In the genomic region with DNA sequence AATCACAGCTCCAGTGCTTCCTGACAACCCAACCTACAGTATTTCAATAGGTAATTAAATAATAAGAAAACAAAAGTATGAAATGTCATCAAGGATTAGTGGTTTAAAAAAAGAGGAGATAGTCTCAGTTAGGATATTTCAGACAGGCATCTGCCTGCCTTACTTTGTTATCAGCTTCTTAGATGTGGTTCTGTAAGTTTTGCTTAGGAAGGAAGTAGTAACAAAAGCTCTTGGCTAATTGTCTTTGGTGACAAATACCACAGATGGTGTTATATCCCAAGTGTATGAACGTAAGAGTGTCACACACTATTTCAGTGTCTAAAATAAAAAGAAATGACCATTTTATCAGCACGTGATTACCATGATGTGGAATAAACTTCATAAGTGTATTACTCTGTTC, we compare ENCODE assay signal across 20 cellular contexts. TPM values are rescaled to one million over a fixed set of nuclear protein-coding genes. Genes with fewer than 3 reads are reported as not detected.
DNase-seq lines count a peak whose midpoint lies in the region; ATAC-seq and TF ChIP-seq lines count a peak whose summit lies in the region.
"Had no signal": no experiment of that assay in that cellular context is flagged by ENCODE, and none has a peak within 500 bp of the region (broad histone marks: within the 10 kb centered on the region; RNA-seq: fewer than 3 reads in every experiment).

No MANE protein-coding gene starts in this region.

- intact Hi-C loops in CD4-positive, alpha-beta T cell (cut with DNase I, micrococcal nuclease) = loop anchor here in 1 of 2 experiments (5.0 kb wide), 1 partner anchor 45 kb away; no protein-coding TSS in a partner anchor
- intact Hi-C loops in activated T-helper 2 cell treated with anti-CD3 and anti-CD28 coated beads, Interferon-gamma antibody, Interleukin-2, Interleukin-4, amounts not matched to agents 10 μg/mL and 5 μg/mL and 100 μg/mL, durations not matched to agents 14 hours and 24 hours and 36 hours (cut with micrococcal nuclease) = no loop called here
- intact Hi-C loops in mammary epithelial cell (cut with micrococcal nuclease) = no loop called here

- dilution Hi-C loops in mammary epithelial cell (cut with HindIII; ENCODE audit: low sequenced_read_pairs) = no loop called here

- TF ChIP-seq POLR2A in NB4 (IDR thresholded peaks at IDR 0.05; ENCODE audit: extremely low read depth, insufficient read length) = no peak

- H3K4me2 ChIP-seq in BLaER1 = peak overlapping the region; percentile 49
- H3K4me2 ChIP-seq in mammary epithelial cell (ENCODE audit: insufficient read depth, low read depth, low read length) = no peak overlapping the region

- no peaks in the 10 kb centered on the region for H3K36me3 Mint-ChIP-seq in CD4-positive, alpha-beta T cell (ENCODE audit: low read depth)
- peaks cover 4% of the 10 kb centered on the region for H3K36me3 Mint-ChIP-seq in activated T-helper 2 cell treated with anti-CD3 and anti-CD28 coated beads, Interferon-gamma antibody, Interleukin-2, Interleukin-4, amounts not matched to agents 10 μg/mL and 5 μg/mL and 100 μg/mL, durations not matched to agents 14 hours and 24 hours and 36 hours (ENCODE audit: low read depth)

- no peak for DNase-seq in CD4-positive, alpha-beta T cell
- DNase-seq in NB4 (ENCODE audit: low read depth) = peak; percentile 11
- DNase-seq in activated T-helper 2 cell treated with anti-CD3 and anti-CD28 coated beads, Interferon-gamma antibody, Interleukin-2, Interleukin-4, amounts not matched to agents 10 μg/mL and 5 μg/mL and 100 μg/mL, durations not matched to agents 14 hours and 24 hours and 36 hours (ENCODE audit: low spot score) = no peak
- DNase-seq in mammary epithelial cell = no peak
- DNase-seq in SIG-M5 treated with dmso at 0.1 percent for 504 hours (lab: John Stamatoyannopoulos, UW; ENCODE audit: unreplicated experiment) = no peak
- DNase-seq in GM13977 (ENCODE audit: low spot score) = no peak
- DNase-seq: activated CD4-positive, CD25-positive, alpha-beta regulatory T cell; activated gamma-delta T cell treated with Interleukin-2 at 50 U/mL for 16 hours; effector CD8-positive, alpha-beta T cell; IMR-90; kidney; lower lobe of right lung; NCI-H187; occipital lobe; PC-3; stimulated activated CD4-positive, alpha-beta T cell treated with anti-CD3 and anti-CD28 coated beads, Interleukin-4, amount 100 ng/mL, for 4 hours had no signal

- H3K9me3 ChIP-seq in BLaER1 (no peaks in the 10 kb centered on the region), mammary epithelial cell (replicated peaks; ENCODE audit: insufficient read depth, low read length) (no peaks in the 10 kb centered on the region)
- no peaks in the 10 kb centered on the region for H3K9me3 ChIP-seq in CD4-positive, alpha-beta T cell (ENCODE audit: control insufficient read depth, low read length)
- H3K9me3 ChIP-seq: esophagus muscularis mucosa, lower lobe of right lung, SJSA1 had no signal

- no peak overlapping the region for H2AFZ ChIP-seq in mammary epithelial cell (ENCODE audit: low read depth, low read length)

- no TSS peak for BruUV-seq in mammary epithelial cell (replicated peaks; lab: Mats Ljungman, UMichigan)

- no peaks in the 10 kb centered on the region for H3K79me2 ChIP-seq in mammary epithelial cell (ENCODE audit: insufficient read depth, low read length)

- no peaks in the 10 kb centered on the region for H3K27me3 Mint-ChIP-seq in CD4-positive, alpha-beta T cell
- peaks cover 2% of the 10 kb centered on the region for H3K27me3 Mint-ChIP-seq in activated T-helper 2 cell treated with anti-CD3 and anti-CD28 coated beads, Interferon-gamma antibody, Interleukin-2, Interleukin-4, amounts not matched to agents 10 μg/mL and 5 μg/mL and 100 μg/mL, durations not matched to agents 14 hours and 24 hours and 36 hours (ENCODE audit: low read depth)

- H3K27ac Mint-ChIP-seq in CD4-positive, alpha-beta T cell = no peak overlapping the region
- peak overlapping the region; percentile 56 for H3K27ac Mint-ChIP-seq in activated T-helper 2 cell treated with anti-CD3 and anti-CD28 coated beads, Interferon-gamma antibody, Interleukin-2, Interleukin-4, amounts not matched to agents 10 μg/mL and 5 μg/mL and 100 μg/mL, durations not matched to agents 14 hours and 24 hours and 36 hours

- in situ Hi-C loops in mammary epithelial cell (cut with MboI; ENCODE audit: low sequenced_read_pairs in 2 of 2) (no loop called here), GM13977 (cut with MboI; ENCODE audit: low pct_unique_long_range_greater_than_20kb, low sequenced_read_pairs, unreplicated experiment) (no loop called here)

- peaks cover 32% of the 10 kb centered on the region for H3K4me1 Mint-ChIP-seq in CD4-positive, alpha-beta T cell (ENCODE audit: low read depth)
- H3K4me1 Mint-ChIP-seq in activated T-helper 2 cell treated with anti-CD3 and anti-CD28 coated beads, Interferon-gamma antibody, Interleukin-2, Interleukin-4, amounts not matched to agents 10 μg/mL and 5 μg/mL and 100 μg/mL, durations not matched to agents 14 hours and 24 hours and 36 hours (ENCODE audit: low read depth) = peaks cover 26% of the 10 kb centered on the region

- H4K20me1 ChIP-seq in BLaER1 (no peaks in the 10 kb centered on the region), mammary epithelial cell (ENCODE audit: insufficient read depth, low read length) (no peaks in the 10 kb centered on the region)

- H3K9me3 Mint-ChIP-seq in CD4-positive, alpha-beta T cell = no peaks in the 10 kb centered on the region
- H3K9me3 Mint-ChIP-seq in activated T-helper 2 cell treated with anti-CD3 and anti-CD28 coated beads, Interferon-gamma antibody, Interleukin-2, Interleukin-4, amounts not matched to agents 10 μg/mL and 5 μg/mL and 100 μg/mL, durations not matched to agents 14 hours and 24 hours and 36 hours = no peaks in the 10 kb centered on the region

- peaks cover 21% of the 10 kb centered on the region for H3K4me1 ChIP-seq in BLaER1
- H3K4me1 ChIP-seq in mammary epithelial cell (ENCODE audit: insufficient read depth, low read length) = no peaks in the 10 kb centered on the region

- 83% methylated on average over 2 of the region's 2 CpGs for WGBS in mammary epithelial cell (ENCODE audit: low coverage, missing lambda C conversion rate)

- H3K9ac ChIP-seq in BLaER1 (no peak overlapping the region), mammary epithelial cell (ENCODE audit: insufficient read depth, low read length) (no peak overlapping the region)

- POLR2A ChIA-PET in CD4-positive, alpha-beta T cell (lab: Charles Lee) = interaction anchor here (0.7 to 1.2 kb wide), 5 partner anchors 13 to 44 kb away, joined by 3 to 6 read pairs (median 3); partner anchors contain the start of gene FAS

- no peak overlapping the region for H3K27ac ChIP-seq in BLaER1
- no peak overlapping the region for H3K27ac ChIP-seq in CD4-positive, alpha-beta T cell (ENCODE audit: low read depth, low read length)
- no peak overlapping the region for H3K27ac ChIP-seq in mammary epithelial cell (ENCODE audit: insufficient read depth, low read depth, low read length)
- H3K27ac ChIP-seq: esophagus muscularis mucosa, lower lobe of right lung, SJSA1 had no signal

- H3K27me3 ChIP-seq in BLaER1 (no peaks in the 10 kb centered on the region), mammary epithelial cell (ENCODE audit: insufficient read depth, low read length) (no peaks in the 10 kb centered on the region)
- H3K27me3 ChIP-seq in CD4-positive, alpha-beta T cell (ENCODE audit: control insufficient read depth, insufficient read depth, low read length) = no peaks in the 10 kb centered on the region
- H3K27me3 ChIP-seq: esophagus muscularis mucosa, SJSA1 had no signal

- H3K36me3 ChIP-seq in BLaER1 (no peaks in the 10 kb centered on the region), mammary epithelial cell (ENCODE audit: insufficient read depth, low read length) (no peaks in the 10 kb centered on the region)
- H3K36me3 ChIP-seq: esophagus muscularis mucosa, lower lobe of right lung, SJSA1 had no signal

- peak; percentile 84 for ATAC-seq in CD4-positive, alpha-beta T cell (ENCODE audit: poor library complexity)
- ATAC-seq in HG02981 (IDR thresholded peaks at IDR 0.05; ENCODE audit: unreplicated experiment) = no peak
- ATAC-seq: lower lobe of right lung, PC-3 had no signal

- no peak overlapping the region for H3K4me3 ChIP-seq in BLaER1
- H3K4me3 ChIP-seq in NB4 (ENCODE audit: low read depth, low read length) = no peak overlapping the region
- no peak overlapping the region for H3K4me3 ChIP-seq in mammary epithelial cell (replicated peaks in 1 of 3; ENCODE audit: insufficient read depth in 1 of 3, low read depth in 2 of 3, low read length in 3 of 3)
- H3K4me3 ChIP-seq: esophagus muscularis mucosa, lower lobe of right lung, SJSA1 had no signal

- peak overlapping the region; percentile 0 for H3K4me3 Mint-ChIP-seq in CD4-positive, alpha-beta T cell
- H3K4me3 Mint-ChIP-seq in activated T-helper 2 cell treated with anti-CD3 and anti-CD28 coated beads, Interferon-gamma antibody, Interleukin-2, Interleukin-4, amounts not matched to agents 10 μg/mL and 5 μg/mL and 100 μg/mL, durations not matched to agents 14 hours and 24 hours and 36 hours (ENCODE audit: low read depth) = no peak overlapping the region

- CTCF ChIA-PET in CD4-positive, alpha-beta T cell (lab: Charles Lee) = interaction anchor here (1.9 kb wide), 1 partner anchor 9 kb away, joined by 4 read pairs; no protein-coding TSS in a partner anchor
- CTCF ChIA-PET in mammary epithelial cell (lab: Charles Lee; ENCODE audit: low non-redundant PET) = no interaction called here

- no peak for TF ChIP-seq CTCF in CD4-positive, alpha-beta T cell (IDR thresholded peaks at IDR 0.05)
- no peak for TF ChIP-seq CTCF in NB4 (IDR thresholded peaks at IDR 0.05; ENCODE audit: low read depth, low read length)
- no peak for TF ChIP-seq CTCF in mammary epithelial cell (conservative IDR thresholded peaks at IDR 0.05 in 1 of 2, IDR thresholded peaks at IDR 0.05 in 1 of 2; ENCODE audit: extremely low read depth in 1 of 2, insufficient read depth in 1 of 2, low read depth in 1 of 2, low read length in 2 of 2)
- no peak for TF ChIP-seq CTCF in GM13977 (IDR thresholded peaks at IDR 0.05; ENCODE audit: extremely low read depth, insufficient read depth, missing control alignments)

RNA-seq across cellular contexts. Expression of gene ACTA2, which starts 9.8 kb away (rescaled TPM):
- 1 to 10 TPM; 1.8 to 2.1 TPM for total RNA-seq in CD4-positive, alpha-beta T cell
- 11.3 and 11.9 TPM in 2 replicates for total RNA-seq in activated T-helper 2 cell treated with anti-CD3 and anti-CD28 coated beads, Interferon-gamma antibody, Interleukin-2, Interleukin-4, amounts not matched to agents 10 μg/mL and 5 μg/mL and 100 μg/mL, durations not matched to agents 14 hours and 24 hours and 36 hours
- total RNA-seq in mammary epithelial cell = 100 to 1,000 TPM in 1 of 2 donors, 10 to 100 TPM in 1; 20.7 to 341 TPM
- polyA plus RNA-seq in mammary epithelial cell = 24.0 TPM
- polyA minus RNA-seq in mammary epithelial cell = 5.5 TPM
- total RNA-seq: PC-3 had no signal

RNA-seq across cellular contexts. Expression of gene FAS, which starts 28.3 kb away (rescaled TPM):
- 10 to 100 TPM; 23.8 to 28.2 TPM for total RNA-seq in CD4-positive, alpha-beta T cell
- 20.7 and 22.5 TPM in 2 replicates for total RNA-seq in activated T-helper 2 cell treated with anti-CD3 and anti-CD28 coated beads, Interferon-gamma antibody, Interleukin-2, Interleukin-4, amounts not matched to agents 10 μg/mL and 5 μg/mL and 100 μg/mL, durations not matched to agents 14 hours and 24 hours and 36 hours
- 10 to 100 TPM; 50.0 to 71.8 TPM for total RNA-seq in mammary epithelial cell
- polyA plus RNA-seq in mammary epithelial cell = 46.5 TPM
- 125 TPM for polyA minus RNA-seq in mammary epithelial cell
